ENCODE assay signal across 27 cellular contexts in the genomic region with DNA sequence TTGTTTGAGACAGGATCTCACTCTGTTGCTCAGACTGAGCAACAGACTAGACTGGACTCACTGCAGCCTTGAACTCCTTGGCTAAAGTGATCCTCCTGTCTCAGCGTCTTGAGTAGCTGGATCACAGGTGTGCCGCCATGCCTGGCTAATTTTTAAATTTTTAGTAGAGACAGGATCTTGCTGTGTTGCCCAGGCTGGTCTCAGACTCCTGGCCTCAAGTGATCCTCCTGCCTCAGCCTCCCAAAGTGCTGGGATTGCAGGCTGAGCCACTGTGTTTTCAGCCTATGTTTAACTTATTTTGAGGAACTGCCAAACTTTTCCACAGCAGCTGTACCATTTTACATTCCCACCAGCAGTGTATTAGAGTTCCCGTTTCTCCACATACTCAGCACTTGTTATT.
"Had no signal": no experiment of that assay in that cellular context is flagged by ENCODE, and none has a peak within 500 bp of the region (broad histone marks: within the 10 kb centered on the region; RNA-seq: fewer than 3 reads in every experiment).

No MANE protein-coding gene starts in this region.

- H3K9me3 ChIP-seq: mucosa of descending colon, suprapubic skin, transverse colon, upper lobe of right lung, uterus had no signal

- H3K27me3 ChIP-seq: neural progenitor cell, suprapubic skin, transverse colon, upper lobe of right lung, uterus had no signal

- H3K27ac Mint-ChIP-seq: effector memory CD8-positive, alpha-beta T cell; immature natural killer cell; memory B cell; nephron; neural progenitor cell; progenitor cell of endocrine pancreas; stimulated activated naive CD8-positive, alpha-beta T cell treated with anti-CD3 and anti-CD28 coated beads, Interleukin-15, amount 100 ng/mL, for 72 hours had no signal

- H3K27me3 Mint-ChIP-seq: effector memory CD8-positive, alpha-beta T cell; memory B cell; naive B cell; progenitor cell of endocrine pancreas; stimulated activated naive CD8-positive, alpha-beta T cell treated with anti-CD3 and anti-CD28 coated beads, Interleukin-15, amount 100 ng/mL, for 72 hours had no signal

- H3K4me3 ChIP-seq: lung, mucosa of descending colon, neural progenitor cell, smooth muscle cell, suprapubic skin, transverse colon, upper lobe of right lung, uterus had no signal

- H3K27ac ChIP-seq: neural progenitor cell, parathyroid adenoma, suprapubic skin, transverse colon, upper lobe of right lung, uterus had no signal

- H2AFZ ChIP-seq: neural progenitor cell, parathyroid adenoma had no signal

- H3K36me3 ChIP-seq: neural progenitor cell, transverse colon, uterus had no signal

- H3K4me1 ChIP-seq: neural progenitor cell, uterus had no signal

- H3K9ac ChIP-seq: neural progenitor cell, parathyroid adenoma had no signal

- H3K9me3 Mint-ChIP-seq: effector memory CD8-positive, alpha-beta T cell; immature natural killer cell; memory B cell; stimulated activated naive CD8-positive, alpha-beta T cell treated with anti-CD3 and anti-CD28 coated beads, Interleukin-15, amount 100 ng/mL, for 72 hours had no signal

- ATAC-seq: effector memory CD8-positive, alpha-beta T cell; mucosa of descending colon; sciatic nerve; stimulated activated naive CD8-positive, alpha-beta T cell treated with anti-CD3 and anti-CD28 coated beads, Interleukin-15, amount 100 ng/mL, for 72 hours; upper lobe of right lung had no signal

- DNase-seq: cortex of kidney; effector memory CD8-positive, alpha-beta T cell; hypothalamus; immature natural killer cell; islet precursor cell; kidney glomerular epithelial cell; mucosa of descending colon; naive B cell; stimulated activated CD4-positive, alpha-beta T cell treated with anti-CD3 and anti-CD28 coated beads, Interleukin-12 subunit alpha, Interleukin-12 subunit beta, amount 100 ng/mL, for 4 hours; stimulated activated CD4-positive, alpha-beta T cell treated with anti-CD3 and anti-CD28 coated beads, Interleukin-1b, Interleukin-23, amount 100 ng/mL, for 48 hours; stimulated activated CD4-positive, alpha-beta T cell treated with anti-CD3 and anti-CD28 coated beads, Interleukin-4, amount 100 ng/mL, for 1 hour; stimulated activated CD8-positive, alpha-beta memory T cell treated with anti-CD3 and anti-CD28 coated beads, Interleukin-4, amount 100 ng/mL, for 48 hours; stimulated activated naive CD4-positive, alpha-beta T cell; stimulated activated naive CD8-positive, alpha-beta T cell treated with anti-CD3 and anti-CD28 coated beads, Interleukin-15, amount 100 ng/mL, for 72 hours; transverse colon; upper lobe of right lung; uterus had no signal

- H3K4me2 ChIP-seq: neural progenitor cell, smooth muscle cell had no signal

- H3K4me3 Mint-ChIP-seq: effector memory CD8-positive, alpha-beta T cell; immature natural killer cell; memory B cell; naive B cell; nephron; neural progenitor cell; stimulated activated naive CD8-positive, alpha-beta T cell treated with anti-CD3 and anti-CD28 coated beads, Interleukin-15, amount 100 ng/mL, for 72 hours had no signal

- FAIRE-seq: frontal cortex had no signal

- H3K4me1 Mint-ChIP-seq: neural progenitor cell had no signal
